12 cellular contexts compared by ENCODE assay signal in the genomic region with DNA sequence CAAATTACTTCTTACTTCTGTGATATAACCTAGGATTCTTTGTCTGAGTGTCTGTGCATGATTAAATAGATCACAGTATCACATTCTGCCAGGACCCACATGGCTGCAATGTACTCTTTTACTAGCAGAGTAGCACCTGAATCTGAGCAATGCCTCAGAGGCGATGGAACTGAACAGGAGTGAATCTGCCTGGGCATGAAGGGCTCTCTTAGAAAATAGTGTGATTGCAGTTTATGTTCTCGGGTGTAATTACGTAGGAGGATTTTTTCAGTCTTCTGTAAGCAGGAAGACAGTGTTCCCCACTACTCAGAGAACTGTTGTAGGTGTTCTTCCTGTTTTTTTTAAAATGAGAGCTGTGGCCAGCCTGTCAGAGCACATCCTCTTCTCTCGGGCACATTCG.
DNase-seq lines count a peak whose midpoint lies in the region; TF ChIP-seq lines count a peak whose summit lies in the region.
"Had no signal": no experiment of that assay in that cellular context is flagged by ENCODE, and none has a peak within 500 bp of the region (broad histone marks: within the 10 kb centered on the region; RNA-seq: fewer than 3 reads in every experiment).

No MANE protein-coding gene starts in this region.

- TF ChIP-seq CTCF in OCI-LY7 (conservative IDR thresholded peaks at IDR 0.05; ENCODE audit: low read length) (no peak), epithelial cell of esophagus (IDR thresholded peaks at IDR 0.05; ENCODE audit: insufficient read depth, low read depth, low read length, missing control alignments) (no peak), prostate gland (IDR thresholded peaks at IDR 0.05) (no peak)

- H3K36me3 ChIP-seq in OCI-LY7 (ENCODE audit: insufficient read depth, low read length): no peaks in the 10 kb centered on the region
- no peaks in the 10 kb centered on the region for H3K36me3 ChIP-seq in prostate gland

- in situ Hi-C loops in KBM-7 (cut with MboI; ENCODE audit: low pct_unique_long_range_greater_than_20kb, low sequenced_read_pairs) (no loop called here), G401 (cut with HindIII; ENCODE audit: low sequenced_read_pairs) (no loop called here)

- H3K9me3 ChIP-seq in OCI-LY7 (ENCODE audit: low read length) (no peaks in the 10 kb centered on the region), prostate gland (no peaks in the 10 kb centered on the region)

- H3K27ac ChIP-seq in OCI-LY7 (ENCODE audit: low read depth, low read length, poor library complexity, severe bottlenecking) (no peak overlapping the region), prostate gland (no peak overlapping the region)
- H3K27ac ChIP-seq: C4-2B had no signal

- H3K4me2 ChIP-seq in OCI-LY7 (ENCODE audit: low read length): peak overlapping the region; percentile 32

- intact Hi-C loops in OCI-LY7 (cut with micrococcal nuclease; ENCODE audit: unreplicated experiment): no loop called here
- intact Hi-C loops in prostate gland (cut with DNase I): no loop called here

- peak overlapping the region; percentile 88 for H2AFZ ChIP-seq in OCI-LY7 (ENCODE audit: low read length)

- H3K4me3 ChIP-seq in OCI-LY7 (ENCODE audit: low read depth, low read length, poor library complexity, severe bottlenecking) (peak overlapping the region; percentile 19), epithelial cell of esophagus (ENCODE audit: low read length) (no peak overlapping the region), prostate gland (no peak overlapping the region)

- BruUV-seq in OCI-LY7 (replicated peaks; lab: Mats Ljungman, UMichigan): no TSS peak

- 23% methylated on average over 5 of the region's 5 CpGs for WGBS in prostate gland

- TF ChIP-seq POLR2A in prostate gland (IDR thresholded peaks at IDR 0.05): no peak

- no peaks in the 10 kb centered on the region for H3K79me2 ChIP-seq in OCI-LY7 (ENCODE audit: insufficient read depth, low read depth, low read length)

- POLR2A ChIA-PET in OCI-LY7 (lab: Charles Lee): no interaction called here

- H3K9me2 ChIP-seq in OCI-LY7 (ENCODE audit: insufficient read depth, low read length): no peaks in the 10 kb centered on the region

- no peaks in the 10 kb centered on the region for H3K27me3 ChIP-seq in prostate gland (replicated peaks; ENCODE audit: insufficient read depth)

- CTCF ChIA-PET in OCI-LY7 (lab: Charles Lee; ENCODE audit: unreplicated experiment): no interaction called here

- H3K4me1 ChIP-seq in OCI-LY7 (ENCODE audit: insufficient read depth, low read length, poor library complexity, severe bottlenecking) (peaks cover 18% of the 10 kb centered on the region), prostate gland (replicated peaks) (no peaks in the 10 kb centered on the region)

- no peaks in the 10 kb centered on the region for H4K20me1 ChIP-seq in OCI-LY7 (ENCODE audit: insufficient read depth, low read length)

- DNase-seq in KBM-7 (peak; percentile 1), OCI-LY7 (ENCODE audit: low spot score) (peak; percentile 37), epithelial cell of esophagus (ENCODE audit: low read depth) (peak; percentile 70), prostate gland (ENCODE audit: low spot score) (peak; percentile 10), C1 segment of cervical spinal cord (lab: John Stamatoyannopoulos, UW) (no peak), G401 (ENCODE audit: low spot score) (no peak)
- DNase-seq in stimulated activated CD4-positive, alpha-beta T cell treated with anti-CD3 and anti-CD28 coated beads, Interleukin-12 subunit alpha, Interleukin-12 subunit beta, amount 100 ng/mL, for 4 hours: no peak
- DNase-seq: CD4-positive, alpha-beta memory T cell; DMS79; GOT3; H9 had no signal

Comparison
In these comparisons a context has a peak if more than half of its experiments do, and no peak if none do; other contexts are left out.
1. DNase-seq: peak in KBM-7 (single experiment), OCI-LY7 (single experiment), epithelial cell of esophagus (single experiment) and prostate gland (single experiment); none in stimulated activated CD4-positive, alpha-beta T cell treated with anti-CD3 and anti-CD28 coated beads, Interleukin-12 subunit alpha, Interleukin-12 subunit beta, amount 100 ng/mL, for 4 hours (single experiment), C1 segment of cervical spinal cord (0 of 14) and G401 (single experiment).